ENCODE assay signal across 13 cellular contexts in genomic region chr13:39106216-39106995, GRCh38.
DNase-seq lines count a peak whose midpoint lies in the region; ATAC-seq and TF ChIP-seq lines count a peak whose summit lies in the region.
"Had no signal": no experiment of that assay in that cellular context is flagged by ENCODE, and none has a peak within 500 bp of the region (broad histone marks: within the 10 kb centered on the region; RNA-seq: fewer than 3 reads in every experiment).

No MANE protein-coding gene starts in this region.

- H3K27me3 ChIP-seq in neuronal stem cell (ENCODE audit: control insufficient read depth in 3 of 3, insufficient read depth in 3 of 3, low read depth in 1 of 3, low read length in 3 of 3) (no peaks in the 10 kb centered on the region), left ventricle myocardium inferior (ENCODE audit: low read depth) (no peaks in the 10 kb centered on the region)
- H3K27me3 ChIP-seq: cardiac muscle cell had no signal

- H3K14ac ChIP-seq in neuronal stem cell (ENCODE audit: low read length), result peak overlapping the region; percentile 61

- H3K36me3 ChIP-seq in neuronal stem cell (replicated peaks in 1 of 2; ENCODE audit: control insufficient read depth in 2 of 2, insufficient read depth in 2 of 2, low read length in 2 of 2), result no peaks in the 10 kb centered on the region
- H3K36me3 ChIP-seq in left ventricle myocardium inferior, result no peaks in the 10 kb centered on the region
- H3K36me3 ChIP-seq: cardiac muscle cell had no signal

- H3K9ac ChIP-seq in neuronal stem cell (ENCODE audit: low read depth, low read length, poor library complexity), result no peak overlapping the region

- no peak overlapping the region for H3K18ac ChIP-seq in neuronal stem cell (ENCODE audit: low read length)

- no peak overlapping the region for H2AK5ac ChIP-seq in neuronal stem cell (ENCODE audit: low read depth, low read length)

- H3K79me1 ChIP-seq in neuronal stem cell (ENCODE audit: low read depth, low read length), result no peaks in the 10 kb centered on the region

- H4K91ac ChIP-seq in neuronal stem cell (ENCODE audit: low read depth, low read length, poor library complexity), result no peak overlapping the region

- intact Hi-C loops in left ventricle myocardium inferior (cut with micrococcal nuclease), result no loop called here

- H3K4me3 ChIP-seq in neuronal stem cell (ENCODE audit: low read length in 2 of 2) (no peak overlapping the region), left ventricle myocardium inferior (no peak overlapping the region)
- H3K4me3 ChIP-seq: cardiac muscle cell had no signal

- H2BK5ac ChIP-seq in neuronal stem cell (ENCODE audit: low read length), result no peak overlapping the region

- TF ChIP-seq CTCF in left ventricle myocardium inferior (IDR thresholded peaks at IDR 0.05; ENCODE audit: borderline replicate concordance), result no peak

- no CpG with 5 or more reads among the region's 8 CpGs for WGBS in neuronal stem cell (ENCODE audit: extremely low coverage in 2 of 2, insufficient read length in 2 of 2, insufficient replicate concordance in 1 of 2), 2 donors

- no peak overlapping the region for H2BK15ac ChIP-seq in neuronal stem cell (ENCODE audit: low read length)

- H3K9me3 ChIP-seq in neuronal stem cell (replicated peaks in 1 of 2; ENCODE audit: control insufficient read depth in 2 of 2, insufficient read depth in 1 of 2, low read depth in 1 of 2, low read length in 2 of 2) (peaks cover 0 to 4% of the 10 kb centered on the region in 2 donors), left ventricle myocardium inferior (replicated peaks) (no peaks in the 10 kb centered on the region)

- TF ChIP-seq EP300 in Ishikawa (IDR thresholded peaks at IDR 0.05; ENCODE audit: borderline replicate concordance), result no peak

- peak; percentile 92 for DNase-seq in NCI-H2081 treated with DMSO at 0.1 percent for 48 hours (lab: John Stamatoyannopoulos, UW)
- peak; percentile 31 for DNase-seq in SK-N-DZ (ENCODE audit: low spot score)
- DNase-seq in neuronal stem cell (ENCODE audit: low spot score), result no peak
- DNase-seq in left ventricle myocardium inferior, result no peak
- no peak for DNase-seq in NCI-H1436 (lab: John Stamatoyannopoulos, UW)
- DNase-seq: activated CD4-positive, CD25-positive, alpha-beta regulatory T cell; GF-D8; immature natural killer cell; mesendoderm; stimulated activated naive CD4-positive, alpha-beta T cell had no signal

- no peaks in the 10 kb centered on the region for H3K4me1 ChIP-seq in neuronal stem cell (ENCODE audit: control insufficient read depth in 2 of 2, insufficient read depth in 1 of 2, low read depth in 1 of 2, low read length in 2 of 2)
- H3K4me1 ChIP-seq in left ventricle myocardium inferior, result peaks cover 10% of the 10 kb centered on the region

- H3K4ac ChIP-seq in neuronal stem cell (ENCODE audit: low read length), result no peak overlapping the region

- H3K4me2 ChIP-seq in neuronal stem cell (ENCODE audit: insufficient read depth, low read length, poor library complexity, severe bottlenecking), result no peak overlapping the region

- no peak overlapping the region for H2BK120ac ChIP-seq in neuronal stem cell (ENCODE audit: low read depth, low read length)

- peak overlapping the region; percentile 33 for H2AFZ ChIP-seq in neuronal stem cell (ENCODE audit: low read length)

- H3K27ac ChIP-seq in neuronal stem cell (replicated peaks; ENCODE audit: low read length), result no peak overlapping the region
- H3K27ac ChIP-seq in left ventricle myocardium inferior (replicated peaks), result no peak overlapping the region
- H3K27ac ChIP-seq: cardiac muscle cell had no signal

- H2BK12ac ChIP-seq in neuronal stem cell (ENCODE audit: low read length), result no peak overlapping the region

- H4K8ac ChIP-seq in neuronal stem cell (ENCODE audit: low read depth, low read length), result no peak overlapping the region

- no peak for ATAC-seq in SK-N-SH treated with all-trans-retinoic acid at 6 μM for 48 hours

- no peak for TF ChIP-seq RAD21 in Ishikawa (IDR thresholded peaks at IDR 0.05; ENCODE audit: low read depth)

- no peak overlapping the region for H3K23ac ChIP-seq in neuronal stem cell (ENCODE audit: low read depth, low read length, poor library complexity)

TF ChIP-seq in Ishikawa, 13 proteins besides CTCF, POLR2A, EP300 and RAD21:
- TF ChIP-seq EGR1 (IDR thresholded peaks at IDR 0.05) (no peak), TAF1 (IDR thresholded peaks at IDR 0.05; ENCODE audit: low read depth) (no peak), TCF12 (IDR thresholded peaks at IDR 0.05; ENCODE audit: low read depth) (no peak), CREB1 (IDR thresholded peaks at IDR 0.05; ENCODE audit: low read depth) (no peak), NFIC (IDR thresholded peaks at IDR 0.05) (peak; percentile 71)
- TF ChIP-seq, protein P1, sequence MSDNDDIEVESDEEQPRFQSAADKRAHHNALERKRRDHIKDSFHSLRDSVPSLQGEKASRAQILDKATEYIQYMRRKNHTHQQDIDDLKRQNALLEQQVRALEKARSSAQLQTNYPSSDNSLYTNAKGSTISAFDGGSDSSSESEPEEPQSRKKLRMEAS (IDR thresholded peaks at IDR 0.05), result peak; percentile 37; the same call in 1 of the 2 replicates
- TF ChIP-seq, protein P2, sequence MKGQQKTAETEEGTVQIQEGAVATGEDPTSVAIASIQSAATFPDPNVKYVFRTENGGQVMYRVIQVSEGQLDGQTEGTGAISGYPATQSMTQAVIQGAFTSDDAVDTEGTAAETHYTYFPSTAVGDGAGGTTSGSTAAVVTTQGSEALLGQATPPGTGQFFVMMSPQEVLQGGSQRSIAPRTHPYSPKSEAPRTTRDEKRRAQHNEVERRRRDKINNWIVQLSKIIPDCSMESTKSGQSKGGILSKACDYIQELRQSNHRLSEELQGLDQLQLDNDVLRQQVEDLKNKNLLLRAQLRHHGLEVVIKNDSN (IDR thresholded peaks at IDR 0.05), result peak; percentile 40; the same call in 1 of the 2 replicates

TF ChIP-seq in SK-N-SH treated with all-trans-retinoic acid at 6 μM for 48 hours, 23 proteins besides CTCF, POLR2A, EP300 and RAD21:
- no peak for TF ChIP-seq ZNF70 (CRISPR knock-in tag; IDR thresholded peaks at IDR 0.05)

Comparison
In these comparisons a context has a peak if more than half of its experiments do, and no peak if none do; other contexts are left out.
1. DNase-seq: peak in NCI-H2081 treated with DMSO at 0.1 percent for 48 hours (single experiment) and SK-N-DZ (single experiment); none in neuronal stem cell (single experiment), left ventricle myocardium inferior (single experiment) and NCI-H1436 (single experiment).